23 cellular contexts compared by ENCODE assay signal in genomic region chr5:141908796-141909195, GRCh38.
A peak's percentile ranks its signal among the peaks of the same experiment; 100 is the strongest.
DNase-seq lines count a peak whose midpoint lies in the region; ATAC-seq and TF ChIP-seq lines count a peak whose summit lies in the region.
"Had no signal": no experiment of that assay in that cellular context is flagged by ENCODE, and none has a peak within 500 bp of the region (broad histone marks: within the 10 kb centered on the region; RNA-seq: fewer than 3 reads in every experiment).

No MANE protein-coding gene starts in this region.

- H3K4me3 ChIP-seq in epithelial cell of esophagus (ENCODE audit: low read length), result no peak overlapping the region
- H3K4me3 ChIP-seq: ovary, smooth muscle cell, upper lobe of right lung had no signal

- peaks cover 22% of the 10 kb centered on the region for H3K27me3 Mint-ChIP-seq in stimulated activated naive CD8-positive, alpha-beta T cell treated with anti-CD3 and anti-CD28 coated beads, Interleukin-15, amount 100 ng/mL, for 72 hours

- H3K4me3 Mint-ChIP-seq in stimulated activated naive CD8-positive, alpha-beta T cell treated with anti-CD3 and anti-CD28 coated beads, Interleukin-15, amount 100 ng/mL, for 72 hours, result no peak overlapping the region
- H3K4me3 Mint-ChIP-seq: activated CD8-positive, alpha-beta T cell treated with anti-CD3 and anti-CD28 coated beads, Interleukin-2, amount 10 ng/mL, durations not matched to agents 7 days and 5 days; IgD-negative memory B cell; nephron; T-helper 17 cell had no signal

- H3K9me3 Mint-ChIP-seq in stimulated activated naive CD8-positive, alpha-beta T cell treated with anti-CD3 and anti-CD28 coated beads, Interleukin-15, amount 100 ng/mL, for 72 hours, result no peaks in the 10 kb centered on the region
- H3K9me3 Mint-ChIP-seq: nephron had no signal

- ATAC-seq in stimulated activated naive CD8-positive, alpha-beta T cell treated with anti-CD3 and anti-CD28 coated beads, Interleukin-15, Interleukin-2, amounts not matched to agents 100 U/mL and 50 U/mL, for 24 hours, result peak; percentile 84
- no peak for ATAC-seq in stimulated activated naive CD8-positive, alpha-beta T cell treated with anti-CD3 and anti-CD28 coated beads, Interleukin-15, amount 100 ng/mL, for 72 hours
- ATAC-seq in HG03196 (IDR thresholded peaks at IDR 0.05; ENCODE audit: unreplicated experiment), result no peak
- ATAC-seq: activated CD8-positive, alpha-beta T cell treated with anti-CD3 and anti-CD28 coated beads, Interleukin-2, amount 10 ng/mL, durations not matched to agents 7 days and 5 days; left cardiac atrium; T-helper 17 cell; upper lobe of right lung had no signal

- peaks cover 8% of the 10 kb centered on the region for H3K4me1 Mint-ChIP-seq in stimulated activated naive CD8-positive, alpha-beta T cell treated with anti-CD3 and anti-CD28 coated beads, Interleukin-15, amount 100 ng/mL, for 72 hours

- H3K27ac Mint-ChIP-seq in stimulated activated naive CD8-positive, alpha-beta T cell treated with anti-CD3 and anti-CD28 coated beads, Interleukin-15, amount 100 ng/mL, for 72 hours, result no peak overlapping the region
- H3K27ac Mint-ChIP-seq: activated CD8-positive, alpha-beta T cell treated with anti-CD3 and anti-CD28 coated beads, Interleukin-2, amount 10 ng/mL, durations not matched to agents 7 days and 5 days; IgD-negative memory B cell; nephron; T-helper 17 cell had no signal

- no peak for DNase-seq in stimulated activated naive CD8-positive, alpha-beta T cell treated with anti-CD3 and anti-CD28 coated beads, Interleukin-15, Interleukin-2, amounts not matched to agents 100 U/mL and 50 U/mL, for 24 hours
- no peak for DNase-seq in stimulated activated naive CD8-positive, alpha-beta T cell treated with anti-CD3 and anti-CD28 coated beads, Interleukin-15, amount 100 ng/mL, for 72 hours
- DNase-seq in NCI-H226, result peak; percentile 38
- peak; percentile 47 for DNase-seq in epithelial cell of esophagus (ENCODE audit: low read depth)
- peak; percentile 50 for DNase-seq in stromal cell of bone marrow (ENCODE audit: low read depth)
- DNase-seq in C1 segment of cervical spinal cord (lab: John Stamatoyannopoulos, UW), result no peak
- DNase-seq in effector CD4-positive, alpha-beta T cell, result no peak
- DNase-seq: activated CD4-positive, alpha-beta T cell treated with anti-CD3 and anti-CD28 coated beads for 1 hour; activated CD8-positive, alpha-beta T cell treated with anti-CD3 and anti-CD28 coated beads, Interleukin-2, amount 10 ng/mL, durations not matched to agents 7 days and 5 days; activated effector memory CD4-positive, alpha-beta T cell treated with anti-CD3 and anti-CD28 coated beads, Interleukin-2, amount 50 U/mL, for 16 hours; left cardiac atrium; NCI-H2029 treated with DMSO at 0.1 percent for 48 hours; NCI-H345; NCI-H774; ovary; SK-N-SH; stimulated activated CD4-positive, alpha-beta T cell treated with anti-CD3 and anti-CD28 coated beads, Interleukin-1b, Interleukin-23, amount 100 ng/mL, for 48 hours; T-helper 17 cell; upper lobe of right lung had no signal

- no peak for TF ChIP-seq CTCF in epithelial cell of esophagus (IDR thresholded peaks at IDR 0.05; ENCODE audit: insufficient read depth, low read depth, low read length, missing control alignments)

Comparison
In these comparisons a context has a peak if more than half of its experiments do, and no peak if none do; other contexts are left out.
1. DNase-seq: peak in NCI-H226 (single experiment), epithelial cell of esophagus (single experiment) and stromal cell of bone marrow (single experiment); none in stimulated activated naive CD8-positive, alpha-beta T cell treated with anti-CD3 and anti-CD28 coated beads, Interleukin-15, Interleukin-2, amounts not matched to agents 100 U/mL and 50 U/mL, for 24 hours (single experiment), stimulated activated naive CD8-positive, alpha-beta T cell treated with anti-CD3 and anti-CD28 coated beads, Interleukin-15, amount 100 ng/mL, for 72 hours (0 of 2), C1 segment of cervical spinal cord (0 of 14) and effector CD4-positive, alpha-beta T cell (single experiment).